33 cellular contexts compared by ENCODE assay signal in genomic region chr1:240084749-240085148, GRCh38. TPM values are rescaled to one million over a fixed set of nuclear protein-coding genes. Genes with fewer than 3 reads are reported as not detected.
"Had no signal": no experiment of that assay in that cellular context is flagged by ENCODE, and none has a peak within 500 bp of the region (broad histone marks: within the 10 kb centered on the region; RNA-seq: fewer than 3 reads in every experiment).

No MANE protein-coding gene starts in this region.

- H3K36me3 ChIP-seq: adrenal gland, esophagus squamous epithelium, gastroesophageal sphincter, heart right ventricle had no signal

- H3K27ac Mint-ChIP-seq: activated B cell treated with CpG ODN at 0.5 μM for 24 hours; activated CD8-positive, alpha-beta T cell treated with anti-CD3 and anti-CD28 coated beads for 36 hours; activated naive CD4-positive, alpha-beta T cell treated with anti-CD3 and anti-CD28 coated beads for 36 hours; activated naive CD4-positive, alpha-beta T cell treated with anti-CD3 and anti-CD28 coated beads, Interleukin-2, amount 50 U/mL, for 24 hours; activated naive CD8-positive, alpha-beta T cell treated with anti-CD3 and anti-CD28 coated beads for 36 hours; activated naive CD8-positive, alpha-beta T cell treated with anti-CD3 and anti-CD28 coated beads, Interleukin-2, amount 50 U/mL, for 24 hours; activated T-helper 17 cell treated with anti-CD3 and anti-CD28 coated beads, Interleukin-2, amount 50 U/mL, for 72 hours; effector memory CD8-positive, alpha-beta T cell; T-helper 17 cell; T-helper 2 cell treated with Interferon-gamma antibody and Interleukin-4, amounts not matched to agents 5 μg/mL and 100 μg/mL, for 36 hours had no signal

- H3K9me3 Mint-ChIP-seq: activated CD8-positive, alpha-beta T cell treated with anti-CD3 and anti-CD28 coated beads for 36 hours; activated naive CD4-positive, alpha-beta T cell treated with anti-CD3 and anti-CD28 coated beads for 36 hours; activated naive CD8-positive, alpha-beta T cell treated with anti-CD3 and anti-CD28 coated beads for 36 hours; activated T-cell treated with anti-CD3 and anti-CD28 coated beads, Interleukin-2, amount 50 U/mL, for 4 hours; activated T-helper 17 cell treated with anti-CD3 and anti-CD28 coated beads, Interleukin-2, amount 50 U/mL, for 72 hours; T-helper 2 cell treated with Interferon-gamma antibody and Interleukin-4, amounts not matched to agents 5 μg/mL and 100 μg/mL, for 36 hours had no signal

- H3K4me1 ChIP-seq: adrenal gland, body of pancreas, esophagus squamous epithelium, gastroesophageal sphincter, heart right ventricle had no signal

- DNase-seq: activated B cell treated with CpG ODN at 0.5 μM for 24 hours; activated CD4-positive, alpha-beta T cell treated with anti-CD3 and anti-CD28 coated beads for 48 hours; activated CD4-positive, alpha-beta T cell treated with anti-CD3 and anti-CD28 coated beads, Interleukin-2, amount 50 U/mL, for 1 hour; activated CD4-positive, alpha-beta T cell treated with anti-CD3 and anti-CD28 coated beads, Interleukin-2, amount 50 U/mL, for 48 hours; activated CD8-positive, alpha-beta memory T cell treated with anti-CD3 and anti-CD28 coated beads for 24 hours; activated CD8-positive, alpha-beta T cell treated with anti-CD3 and anti-CD28 coated beads for 36 hours; activated effector memory CD4-positive, alpha-beta T cell treated with Interleukin-2 at 50 U/mL for 16 hours; activated naive CD4-positive, alpha-beta T cell treated with anti-CD3 and anti-CD28 coated beads for 36 hours; activated naive CD8-positive, alpha-beta T cell treated with anti-CD3 and anti-CD28 coated beads for 36 hours; activated naive CD8-positive, alpha-beta T cell treated with anti-CD3 and anti-CD28 coated beads, Interleukin-2, amount 50 U/mL, for 24 hours; activated T-cell treated with anti-CD3 and anti-CD28 coated beads, Interleukin-2, amount 50 U/mL, for 4 hours; adrenal gland; amygdala; aorta; body of pancreas; caudate nucleus; cortex of kidney; dermis blood vessel endothelial cell; effector CD4-positive, alpha-beta T cell; effector memory CD8-positive, alpha-beta T cell; esophagus squamous epithelium; foreskin melanocyte; heart right ventricle; T-helper 17 cell; T1000 had no signal

- H3K36me3 Mint-ChIP-seq: activated naive CD8-positive, alpha-beta T cell treated with anti-CD3 and anti-CD28 coated beads for 36 hours had no signal

- H3K4me1 Mint-ChIP-seq: activated B cell treated with CpG ODN at 0.5 μM for 24 hours; activated naive CD4-positive, alpha-beta T cell treated with anti-CD3 and anti-CD28 coated beads, Interleukin-2, amount 50 U/mL, for 24 hours; activated naive CD8-positive, alpha-beta T cell treated with anti-CD3 and anti-CD28 coated beads for 36 hours; activated naive CD8-positive, alpha-beta T cell treated with anti-CD3 and anti-CD28 coated beads, Interleukin-2, amount 50 U/mL, for 24 hours; activated T-helper 17 cell treated with anti-CD3 and anti-CD28 coated beads, Interleukin-2, amount 50 U/mL, for 72 hours; T-helper 17 cell had no signal

- H3K4me3 Mint-ChIP-seq: activated B cell treated with CpG ODN at 0.5 μM for 24 hours; activated CD8-positive, alpha-beta T cell treated with anti-CD3 and anti-CD28 coated beads for 36 hours; activated naive CD4-positive, alpha-beta T cell treated with anti-CD3 and anti-CD28 coated beads for 36 hours; activated naive CD4-positive, alpha-beta T cell treated with anti-CD3 and anti-CD28 coated beads, Interleukin-2, amount 50 U/mL, for 24 hours; activated naive CD8-positive, alpha-beta T cell treated with anti-CD3 and anti-CD28 coated beads for 36 hours; activated naive CD8-positive, alpha-beta T cell treated with anti-CD3 and anti-CD28 coated beads, Interleukin-2, amount 50 U/mL, for 24 hours; activated T-cell treated with anti-CD3 and anti-CD28 coated beads, Interleukin-2, amount 50 U/mL, for 4 hours; activated T-helper 17 cell treated with anti-CD3 and anti-CD28 coated beads, Interleukin-2, amount 50 U/mL, for 72 hours; effector memory CD8-positive, alpha-beta T cell; T-helper 17 cell; T-helper 2 cell treated with Interferon-gamma antibody and Interleukin-4, amounts not matched to agents 5 μg/mL and 100 μg/mL, for 36 hours had no signal

- H3K9me3 ChIP-seq: adrenal gland, body of pancreas, esophagus squamous epithelium, gastroesophageal sphincter, heart right ventricle had no signal

- H3K4me3 ChIP-seq: adrenal gland, body of pancreas, esophagus squamous epithelium, gastroesophageal sphincter, heart right ventricle, hepatocyte had no signal

- H3K27ac ChIP-seq: adrenal gland, body of pancreas, epithelial cell of prostate, esophagus squamous epithelium, gastroesophageal sphincter, heart right ventricle, hepatocyte had no signal

- H2AFZ ChIP-seq: hepatocyte had no signal

- H3K4me2 ChIP-seq: hepatocyte had no signal

- ATAC-seq: activated CD4-positive, CD25-positive, alpha-beta regulatory T cell treated with anti-CD3 and anti-CD28 coated beads, Interleukin-2, amount 50 U/mL, for 24 hours; activated CD8-positive, alpha-beta T cell treated with anti-CD3 and anti-CD28 coated beads for 36 hours; activated naive CD8-positive, alpha-beta T cell treated with anti-CD3 and anti-CD28 coated beads, Interleukin-2, amount 50 U/mL, for 24 hours; activated T-cell treated with anti-CD3 and anti-CD28 coated beads, Interleukin-2, amount 50 U/mL, for 4 hours; activated T-helper 17 cell treated with anti-CD3 and anti-CD28 coated beads, Interleukin-2, amount 50 U/mL, for 72 hours; body of pancreas; effector memory CD8-positive, alpha-beta T cell; gastroesophageal sphincter; heart right ventricle; T-helper 17 cell had no signal

- H3K79me2 ChIP-seq: hepatocyte had no signal

RNA-seq across cellular contexts. Expression of gene FMN2, which starts 6.9 kb away (rescaled TPM):
- total RNA-seq: activated B cell treated with CpG ODN at 0.5 μM for 24 hours; activated CD8-positive, alpha-beta T cell treated with anti-CD3 and anti-CD28 coated beads for 36 hours; activated naive CD4-positive, alpha-beta T cell treated with anti-CD3 and anti-CD28 coated beads for 36 hours; activated naive CD8-positive, alpha-beta T cell treated with anti-CD3 and anti-CD28 coated beads for 36 hours; activated T-cell treated with anti-CD3 and anti-CD28 coated beads, Interleukin-2, amount 50 U/mL, for 4 hours; activated T-helper 17 cell treated with anti-CD3 and anti-CD28 coated beads, Interleukin-2, amount 50 U/mL, for 72 hours; endothelial cell of umbilical vein; T-helper 17 cell had no signal
- polyA plus RNA-seq: endothelial cell of umbilical vein, hepatocyte had no signal
